Comparison of ENCODE assay signal across 1 cellular context in the genomic region with DNA sequence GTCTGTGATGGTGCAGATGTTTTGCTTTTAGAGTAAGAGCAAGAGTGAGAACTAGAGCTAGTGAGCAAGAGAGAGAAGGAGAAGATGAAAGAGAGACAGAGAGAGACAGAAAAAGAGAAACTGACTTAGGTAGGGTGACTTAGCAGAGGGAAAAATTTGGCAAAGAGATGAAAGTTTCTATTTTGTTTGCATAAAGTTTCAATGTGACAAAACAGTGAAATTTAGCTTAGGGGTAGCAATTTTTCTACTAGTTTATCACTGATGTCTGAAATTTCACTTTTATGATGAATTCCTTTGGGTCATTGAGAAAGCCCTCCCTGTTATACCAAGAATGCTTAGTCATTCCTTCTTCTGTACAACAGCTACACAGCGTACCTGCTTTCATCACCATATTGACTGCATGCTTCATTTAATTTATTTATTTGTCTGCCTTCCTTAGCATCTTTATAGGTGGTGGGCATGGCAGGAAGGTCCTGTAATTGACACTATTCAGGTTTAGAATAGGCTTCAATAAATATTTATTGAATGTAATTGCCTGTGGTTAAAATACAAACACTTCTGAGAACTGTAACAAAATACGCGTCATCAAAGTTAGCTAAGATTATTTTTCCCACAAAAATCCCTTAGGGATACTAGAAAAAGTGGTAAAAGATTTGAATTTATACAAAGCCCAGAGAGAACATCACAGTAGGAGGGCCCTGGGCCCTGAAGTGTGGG.
A peak's percentile ranks its signal among the peaks of the same experiment; 100 is the strongest.
TF ChIP-seq lines count a peak whose summit lies in the region.

No MANE protein-coding gene starts in this region.

TF ChIP-seq in GM12878, 131 proteins besides CTCF, POLR2A, EP300 and RAD21 (continued from another document):
- peak in 1 of 2 experiments; percentile 30; a peak in 1 of 4 replicates for TF ChIP-seq BHLHE40 (IDR thresholded peaks at IDR 0.05; ENCODE audit: borderline replicate concordance in 1 of 2, low read depth in 2 of 2, low read length in 1 of 2)
- no peak; the same call in 1 of the 2 replicates for TF ChIP-seq BCL11A (IDR thresholded peaks at IDR 0.05; ENCODE audit: low read depth, low read length)
- no peak for TF ChIP-seq TARDBP (IDR thresholded peaks at IDR 0.05; ENCODE audit: borderline replicate concordance)
- no peak for TF ChIP-seq TCF12 (IDR thresholded peaks at IDR 0.05; ENCODE audit: low read depth, low read length)
- TF ChIP-seq ATF7 (IDR thresholded peaks at IDR 0.05; ENCODE audit: low read depth) = peak; percentile 74
- TF ChIP-seq SMAD1 (IDR thresholded peaks at IDR 0.05; ENCODE audit: low read depth, partially characterized antibody) = no peak
- no peak for TF ChIP-seq TAF1 (IDR thresholded peaks at IDR 0.05; ENCODE audit: borderline replicate concordance, low read depth, low read length)
- TF ChIP-seq PML (IDR thresholded peaks at IDR 0.05; ENCODE audit: low read length) = 0 out of 2 replicates have a peak, but pooled peaks have one; percentile 54
- TF ChIP-seq HCFC1 (IDR thresholded peaks at IDR 0.05; ENCODE audit: low read length) = no peak
- TF ChIP-seq IKZF2 (IDR thresholded peaks at IDR 0.05) = peak; percentile 80 to 85
- no peak; the same call in 1 of the 2 replicates for TF ChIP-seq MLLT1 (IDR thresholded peaks at IDR 0.05)
- no peak for TF ChIP-seq SMAD5 (IDR thresholded peaks at IDR 0.05; ENCODE audit: low read depth)
- peak; percentile 80 for TF ChIP-seq ATF2 (IDR thresholded peaks at IDR 0.05; ENCODE audit: low read length)
- TF ChIP-seq, protein P1, sequence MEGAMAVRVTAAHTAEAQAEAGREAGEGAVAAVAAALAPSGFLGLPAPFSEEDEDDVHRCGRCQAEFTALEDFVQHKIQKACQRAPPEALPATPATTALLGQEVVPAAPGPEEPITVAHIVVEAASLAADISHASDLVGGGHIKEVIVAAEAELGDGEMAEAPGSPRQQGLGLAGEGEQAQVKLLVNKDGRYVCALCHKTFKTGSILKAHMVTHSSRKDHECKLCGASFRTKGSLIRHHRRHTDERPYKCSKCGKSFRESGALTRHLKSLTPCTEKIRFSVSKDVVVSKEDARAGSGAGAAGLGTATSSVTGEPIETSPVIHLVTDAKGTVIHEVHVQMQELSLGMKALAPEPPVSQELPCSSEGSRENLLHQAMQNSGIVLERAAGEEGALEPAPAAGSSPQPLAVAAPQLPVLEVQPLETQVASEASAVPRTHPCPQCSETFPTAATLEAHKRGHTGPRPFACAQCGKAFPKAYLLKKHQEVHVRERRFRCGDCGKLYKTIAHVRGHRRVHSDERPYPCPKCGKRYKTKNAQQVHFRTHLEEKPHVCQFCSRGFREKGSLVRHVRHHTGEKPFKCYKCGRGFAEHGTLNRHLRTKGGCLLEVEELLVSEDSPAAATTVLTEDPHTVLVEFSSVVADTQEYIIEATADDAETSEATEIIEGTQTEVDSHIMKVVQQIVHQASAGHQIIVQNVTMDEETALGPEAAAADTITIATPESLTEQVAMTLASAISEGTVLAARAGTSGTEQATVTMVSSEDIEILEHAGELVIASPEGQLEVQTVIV (IDR thresholded peaks at IDR 0.05; ENCODE audit: borderline replicate concordance, partially characterized antibody) = no peak
- no peak for TF ChIP-seq NFXL1 (IDR thresholded peaks at IDR 0.05; ENCODE audit: borderline replicate concordance)
- TF ChIP-seq CREM (IDR thresholded peaks at IDR 0.05; ENCODE audit: low read depth) = peak; percentile 59; the same call in 1 of the 2 replicates
- TF ChIP-seq ZBTB40 (IDR thresholded peaks at IDR 0.05; ENCODE audit: borderline replicate concordance) = peak; percentile 90
- TF ChIP-seq ETV6 (conservative IDR thresholded peaks at IDR 0.05 in 1 of 2, IDR thresholded peaks at IDR 0.05 in 1 of 2; ENCODE audit: borderline replicate concordance in 1 of 2, low read depth in 1 of 2) = peak in 1 of 2 experiments; percentile 77; a peak in 2 of 4 replicates
